23 cellular contexts compared by ENCODE assay signal in genomic region chr2:193566276-193566675, GRCh38.
A peak's percentile ranks its signal among the peaks of the same experiment; 100 is the strongest.
DNase-seq lines count a peak whose midpoint lies in the region; ATAC-seq and TF ChIP-seq lines count a peak whose summit lies in the region.
"Had no signal": no experiment of that assay in that cellular context is flagged by ENCODE, and none has a peak within 500 bp of the region (broad histone marks: within the 10 kb centered on the region; RNA-seq: fewer than 3 reads in every experiment).

No MANE protein-coding gene starts in this region.

- ATAC-seq in foreskin keratinocyte, result peak; percentile 42

- DNase-seq in ELR (ENCODE audit: low read depth) (peak; percentile 66), NCI-H69 (lab: John Stamatoyannopoulos, UW) (peak; percentile 17), dedifferentiated amniotic fluid mesenchymal stem cell (ENCODE audit: extremely low spot score) (peak; percentile 15), foreskin keratinocyte (peak in 1 of 2 donors; percentile 20), NCI-H2196 (lab: John Stamatoyannopoulos, UW; ENCODE audit: unreplicated experiment) (no peak), DMS114 treated with DMSO at 0.1 percent for 48 hours (lab: John Stamatoyannopoulos, UW; ENCODE audit: unreplicated experiment) (no peak), AG08395 (ENCODE audit: low spot score) (no peak)
- DNase-seq: 8988T; Calu3; CD8-positive, alpha-beta memory T cell; GDM1; H7; HFFc6; KG1; NCI-H1694 treated with DMSO at 0.1 percent for 48 hours; NCI-H2081 treated with DMSO at 0.1 percent for 48 hours; NCI-H2171 treated with DMSO at 0.1 percent for 48 hours; NCI-H446; NCI-H526; OCI-M1; Right ventricle myocardium superior had no signal

- no peak for TF ChIP-seq CTCF in foreskin keratinocyte (conservative IDR thresholded peaks at IDR 0.05)

- no peaks in the 10 kb centered on the region for H3K4me1 ChIP-seq in foreskin keratinocyte

- H3K27me3 ChIP-seq in foreskin keratinocyte, result no peaks in the 10 kb centered on the region

- H3K27ac ChIP-seq in foreskin keratinocyte, result no peak overlapping the region
- H3K27ac ChIP-seq: C4-2B, HL-60 had no signal

Comparison
In these comparisons a context has a peak if more than half of its experiments do, and no peak if none do; other contexts are left out.
1. DNase-seq: peak in ELR (single experiment), NCI-H69 (single experiment) and dedifferentiated amniotic fluid mesenchymal stem cell (single experiment); none in NCI-H2196 (single experiment), DMS114 treated with DMSO at 0.1 percent for 48 hours (single experiment) and AG08395 (single experiment).